ENCODE assay signal across 14 cellular contexts in the genomic region with DNA sequence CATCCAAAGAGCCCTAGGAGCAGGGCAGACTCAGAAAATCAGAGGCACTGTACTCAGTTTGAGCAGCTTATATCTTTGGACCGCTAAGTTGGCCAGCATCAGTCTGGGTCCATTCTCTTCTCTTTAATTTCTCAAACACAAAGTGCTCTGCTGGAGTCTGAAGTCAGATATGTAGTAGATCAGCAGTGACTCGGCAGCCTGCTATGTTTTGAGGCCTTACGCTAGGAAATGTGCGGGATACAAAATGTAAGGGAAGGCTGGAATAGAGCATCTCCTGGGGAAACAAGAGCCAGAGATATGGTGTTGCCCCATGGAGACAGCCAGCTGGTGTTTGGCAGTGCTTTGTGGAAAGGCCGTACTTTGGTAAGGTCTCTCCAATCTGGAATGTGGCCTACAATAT.
DNase-seq lines count a peak whose midpoint lies in the region; ATAC-seq and TF ChIP-seq lines count a peak whose summit lies in the region.
"Had no signal": no experiment of that assay in that cellular context is flagged by ENCODE, and none has a peak within 500 bp of the region (broad histone marks: within the 10 kb centered on the region; RNA-seq: fewer than 3 reads in every experiment).

No MANE protein-coding gene starts in this region.

- H3K4me3 ChIP-seq in AG10803 (ENCODE audit: low read length) (no peak overlapping the region), cardiac fibroblast (replicated peaks in 1 of 2; ENCODE audit: low read depth in 2 of 2, low read length in 2 of 2) (no peak overlapping the region)

- no peak for TF ChIP-seq CTCF in AG10803 (conservative IDR thresholded peaks at IDR 0.05; ENCODE audit: low read length)
- no peak for TF ChIP-seq CTCF in cardiac fibroblast (IDR thresholded peaks at IDR 0.05; ENCODE audit: low read depth, low read length)

- no peak for ATAC-seq in HG03442 (IDR thresholded peaks at IDR 0.05; ENCODE audit: unreplicated experiment)
- ATAC-seq in left lobe of liver: no peak

- DNase-seq in AG10803 (ENCODE audit: low read depth): peak; percentile 5
- DNase-seq in M059J (ENCODE audit: low read depth): peak; percentile 22
- peak; percentile 22 to 23 for DNase-seq in cardiac fibroblast (ENCODE audit: low read depth in 2 of 2)
- DNase-seq in iris pigment epithelial cell (ENCODE audit: low read depth): peak; percentile 49
- no peak for DNase-seq in HuH-7 (ENCODE audit: low spot score)
- DNase-seq in NCI-H2081 (lab: John Stamatoyannopoulos, UW): no peak
- DNase-seq in left lobe of liver (ENCODE audit: low spot score): no peak
- DNase-seq: DMS 273 treated with DMSO at 0.1 percent for 48 hours, MV-4-11, NCI-H1417 treated with DMSO at 0.1 percent for 48 hours, NCI-H2029, NCI-H2171 treated with DMSO at 0.1 percent for 48 hours, NCI-H774 had no signal

Comparison
In these comparisons a context has a peak if more than half of its experiments do, and no peak if none do; other contexts are left out.
1. DNase-seq: peak in AG10803 (single experiment), M059J (single experiment), cardiac fibroblast (2 of 2) and iris pigment epithelial cell (single experiment); none in HuH-7 (single experiment), NCI-H2081 (0 of 2) and left lobe of liver (single experiment).